8 cellular contexts compared by ENCODE assay signal in the genomic region with DNA sequence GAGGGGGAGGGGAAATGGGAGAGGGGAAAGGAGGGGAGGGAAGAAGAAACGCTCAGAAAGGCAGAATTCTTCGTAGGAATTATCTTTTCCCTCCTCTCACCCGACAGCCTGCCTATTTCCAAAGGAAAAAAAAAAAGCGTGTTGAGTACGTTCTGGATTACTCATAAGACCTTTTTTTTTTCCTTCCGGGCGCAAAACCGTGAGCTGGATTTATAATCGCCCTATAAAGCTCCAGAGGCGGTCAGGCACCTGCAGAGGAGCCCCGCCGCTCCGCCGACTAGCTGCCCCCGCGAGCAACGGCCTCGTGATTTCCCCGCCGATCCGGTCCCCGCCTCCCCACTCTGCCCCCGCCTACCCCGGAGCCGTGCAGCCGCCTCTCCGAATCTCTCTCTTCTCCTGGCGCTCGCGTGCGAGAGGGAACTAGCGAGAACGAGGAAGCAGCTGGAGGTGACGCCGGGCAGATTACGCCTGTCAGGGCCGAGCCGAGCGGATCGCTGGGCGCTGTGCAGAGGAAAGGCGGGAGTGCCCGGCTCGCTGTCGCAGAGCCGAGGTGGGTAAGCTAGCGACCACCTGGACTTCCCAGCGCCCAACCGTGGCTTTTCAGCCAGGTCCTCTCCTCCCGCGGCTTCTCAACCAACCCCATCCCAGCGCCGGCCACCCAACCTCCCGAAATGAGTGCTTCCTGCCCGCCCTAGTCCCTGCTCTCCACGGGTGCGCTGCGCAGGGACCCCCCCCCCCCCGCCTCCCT. TPM values are rescaled to one million over a fixed set of nuclear protein-coding genes. Genes with fewer than 3 reads are reported as not detected.
DNase-seq lines count a peak whose midpoint lies in the region; ATAC-seq and TF ChIP-seq lines count a peak whose summit lies in the region.

TSS of gene GAD1 (plus strand) at position 389 of the 748 bp plus-strand sequence. CDS start 1,705 bp downstream, outside the sequence.

- H3K36me3 ChIP-seq in mucosa of rectum (ENCODE audit: control insufficient read depth in 2 of 2, insufficient read depth in 2 of 2, low read length in 2 of 2) = no peaks in the 10 kb centered on the region

- peak; percentile 42 for ATAC-seq in HG03521 (IDR thresholded peaks at IDR 0.05; ENCODE audit: unreplicated experiment)
- ATAC-seq in activated CD8-positive, alpha-beta T cell treated with anti-CD3 and anti-CD28 coated beads for 36 hours = peak; percentile 61
- peak; percentile 86 for ATAC-seq in stimulated activated memory B cell treated with anti-CD40 and anti-IgM and Interleukin-4, amounts not matched to agents 10 μg/mL and 1 μg/mL and 100 μg/mL, for 72 hours

- intact Hi-C loops in activated CD8-positive, alpha-beta T cell treated with anti-CD3 and anti-CD28 coated beads for 36 hours (cut with micrococcal nuclease) = loop anchor here (10.0 kb wide), 1 partner anchor 332 kb away; no protein-coding TSS in a partner anchor

- POLR2A ChIA-PET in activated CD8-positive, alpha-beta T cell treated with anti-CD3 and anti-CD28 coated beads for 36 hours (lab: Charles Lee) = interaction anchor here (0.6 to 1.3 kb wide), 4 partner anchors 9 to 789 kb away, joined by 3 to 4 read pairs (median 4); no protein-coding TSS in a partner anchor

- H3K36me3 Mint-ChIP-seq in activated CD8-positive, alpha-beta T cell treated with anti-CD3 and anti-CD28 coated beads for 36 hours (ENCODE audit: low read depth) = no peaks in the 10 kb centered on the region
- no peaks in the 10 kb centered on the region for H3K36me3 Mint-ChIP-seq in stimulated activated memory B cell treated with anti-CD40 and anti-IgM and Interleukin-4, amounts not matched to agents 10 μg/mL and 1 μg/mL and 100 μg/mL, for 72 hours

- no peaks in the 10 kb centered on the region for H3K9me3 Mint-ChIP-seq in activated CD8-positive, alpha-beta T cell treated with anti-CD3 and anti-CD28 coated beads for 36 hours
- no peaks in the 10 kb centered on the region for H3K9me3 Mint-ChIP-seq in stimulated activated memory B cell treated with anti-CD40 and anti-IgM and Interleukin-4, amounts not matched to agents 10 μg/mL and 1 μg/mL and 100 μg/mL, for 72 hours

- peak within 1 kb of the TSS; percentile 66 for H3K4me3 Mint-ChIP-seq in activated CD8-positive, alpha-beta T cell treated with anti-CD3 and anti-CD28 coated beads for 36 hours
- peak within 1 kb of the TSS; percentile 72 for H3K4me3 Mint-ChIP-seq in stimulated activated memory B cell treated with anti-CD40 and anti-IgM and Interleukin-4, amounts not matched to agents 10 μg/mL and 1 μg/mL and 100 μg/mL, for 72 hours

- H3K4me3 ChIP-seq in epithelial cell of esophagus (ENCODE audit: low read length) (peak within 1 kb of the TSS; percentile 38), mucosa of rectum (ENCODE audit: low read length in 2 of 2) (peak within 1 kb of the TSS; percentile 59)

- H3K4me1 ChIP-seq in mucosa of rectum (ENCODE audit: control insufficient read depth in 2 of 2, insufficient read depth in 2 of 2, low read length in 2 of 2) = peaks cover 23 to 25% of the 10 kb centered on the region in 2 donors

- H3K27ac ChIP-seq in mucosa of rectum (ENCODE audit: low read depth in 2 of 2, low read length in 2 of 2) = no peak within 1 kb of the TSS

- peaks cover 70 to 75% of the 10 kb centered on the region in 2 donors for H3K27me3 ChIP-seq in mucosa of rectum (ENCODE audit: control insufficient read depth in 2 of 2, insufficient read depth in 2 of 2, low read length in 2 of 2)

- H3K4me1 Mint-ChIP-seq in activated CD8-positive, alpha-beta T cell treated with anti-CD3 and anti-CD28 coated beads for 36 hours (ENCODE audit: low read depth) = peaks cover 50% of the 10 kb centered on the region
- peaks cover 42% of the 10 kb centered on the region for H3K4me1 Mint-ChIP-seq in stimulated activated memory B cell treated with anti-CD40 and anti-IgM and Interleukin-4, amounts not matched to agents 10 μg/mL and 1 μg/mL and 100 μg/mL, for 72 hours

- CTCF ChIA-PET in activated CD8-positive, alpha-beta T cell treated with anti-CD3 and anti-CD28 coated beads for 36 hours (lab: Charles Lee) = interaction anchor here (0.6 to 6.7 kb wide), 20 partner anchors 9 to 782 kb away, joined by 3 to 77 read pairs (median 4); partner anchors contain the start of genes ERICH2 and SP5

- H3K9ac ChIP-seq in mucosa of rectum (ENCODE audit: low read depth in 1 of 2, low read length in 2 of 2) = no peak within 1 kb of the TSS

- TF ChIP-seq CTCF in activated CD8-positive, alpha-beta T cell treated with anti-CD3 and anti-CD28 coated beads for 36 hours (IDR thresholded peaks at IDR 0.05) = no peak
- no peak for TF ChIP-seq CTCF in epithelial cell of esophagus (IDR thresholded peaks at IDR 0.05; ENCODE audit: insufficient read depth, low read depth, low read length, missing control alignments)

- peaks cover 74% of the 10 kb centered on the region for H3K27me3 Mint-ChIP-seq in activated CD8-positive, alpha-beta T cell treated with anti-CD3 and anti-CD28 coated beads for 36 hours
- peaks cover 86% of the 10 kb centered on the region for H3K27me3 Mint-ChIP-seq in stimulated activated memory B cell treated with anti-CD40 and anti-IgM and Interleukin-4, amounts not matched to agents 10 μg/mL and 1 μg/mL and 100 μg/mL, for 72 hours

- H3K27ac Mint-ChIP-seq in activated CD8-positive, alpha-beta T cell treated with anti-CD3 and anti-CD28 coated beads for 36 hours = no peak within 1 kb of the TSS
- peak within 1 kb of the TSS; percentile 46 for H3K27ac Mint-ChIP-seq in stimulated activated memory B cell treated with anti-CD40 and anti-IgM and Interleukin-4, amounts not matched to agents 10 μg/mL and 1 μg/mL and 100 μg/mL, for 72 hours

- no peaks in the 10 kb centered on the region for H3K9me3 ChIP-seq in mucosa of rectum (ENCODE audit: control insufficient read depth in 2 of 2, low read length in 2 of 2)

- DNase-seq in GM04503 (ENCODE audit: low read depth) (peak; percentile 38), NCI-H526 treated with DMSO at 0.1 percent for 48 hours (lab: John Stamatoyannopoulos, UW) (peak; percentile 85), epithelial cell of esophagus (ENCODE audit: low read depth) (peak; percentile 81), SK-N-DZ (ENCODE audit: low spot score) (no peak)
- peak; percentile 81 for DNase-seq in activated CD8-positive, alpha-beta T cell treated with anti-CD3 and anti-CD28 coated beads for 36 hours

RNA-seq across cellular contexts. Expression of gene GAD1, which starts in this region (rescaled TPM):
- total RNA-seq in activated CD8-positive, alpha-beta T cell treated with anti-CD3 and anti-CD28 coated beads for 36 hours = 1 to 10 TPM; 1.3 to 2.5 TPM
- 0.34 TPM in 1 of 2 replicates, not detected in the other for polyA plus RNA-seq in SK-N-DZ (2014; cell fraction: cytosol; rRNA removed)
- not detected in 2 replicates for polyA plus RNA-seq in SK-N-DZ (2014; cell fraction: nucleus; rRNA removed)
